Comparison of ENCODE assay signal across 1 cellular context in genomic region chr1:47771766-47772165, GRCh38.
TF ChIP-seq lines count a peak whose summit lies in the region.

No MANE protein-coding gene starts in this region.

TF ChIP-seq in GM23338, 12 proteins besides CTCF, POLR2A, EP300 and RAD21 (continued from another document):
- TF ChIP-seq, protein P1, sequence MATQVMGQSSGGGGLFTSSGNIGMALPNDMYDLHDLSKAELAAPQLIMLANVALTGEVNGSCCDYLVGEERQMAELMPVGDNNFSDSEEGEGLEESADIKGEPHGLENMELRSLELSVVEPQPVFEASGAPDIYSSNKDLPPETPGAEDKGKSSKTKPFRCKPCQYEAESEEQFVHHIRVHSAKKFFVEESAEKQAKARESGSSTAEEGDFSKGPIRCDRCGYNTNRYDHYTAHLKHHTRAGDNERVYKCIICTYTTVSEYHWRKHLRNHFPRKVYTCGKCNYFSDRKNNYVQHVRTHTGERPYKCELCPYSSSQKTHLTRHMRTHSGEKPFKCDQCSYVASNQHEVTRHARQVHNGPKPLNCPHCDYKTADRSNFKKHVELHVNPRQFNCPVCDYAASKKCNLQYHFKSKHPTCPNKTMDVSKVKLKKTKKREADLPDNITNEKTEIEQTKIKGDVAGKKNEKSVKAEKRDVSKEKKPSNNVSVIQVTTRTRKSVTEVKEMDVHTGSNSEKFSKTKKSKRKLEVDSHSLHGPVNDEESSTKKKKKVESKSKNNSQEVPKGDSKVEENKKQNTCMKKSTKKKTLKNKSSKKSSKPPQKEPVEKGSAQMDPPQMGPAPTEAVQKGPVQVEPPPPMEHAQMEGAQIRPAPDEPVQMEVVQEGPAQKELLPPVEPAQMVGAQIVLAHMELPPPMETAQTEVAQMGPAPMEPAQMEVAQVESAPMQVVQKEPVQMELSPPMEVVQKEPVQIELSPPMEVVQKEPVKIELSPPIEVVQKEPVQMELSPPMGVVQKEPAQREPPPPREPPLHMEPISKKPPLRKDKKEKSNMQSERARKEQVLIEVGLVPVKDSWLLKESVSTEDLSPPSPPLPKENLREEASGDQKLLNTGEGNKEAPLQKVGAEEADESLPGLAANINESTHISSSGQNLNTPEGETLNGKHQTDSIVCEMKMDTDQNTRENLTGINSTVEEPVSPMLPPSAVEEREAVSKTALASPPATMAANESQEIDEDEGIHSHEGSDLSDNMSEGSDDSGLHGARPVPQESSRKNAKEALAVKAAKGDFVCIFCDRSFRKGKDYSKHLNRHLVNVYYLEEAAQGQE (IDR thresholded peaks at IDR 0.05; ENCODE audit: unreplicated experiment): no peak
- TF ChIP-seq POLR2AphosphoS5 (IDR thresholded peaks at IDR 0.05; ENCODE audit: low read depth): no peak
- TF ChIP-seq, protein P2, sequence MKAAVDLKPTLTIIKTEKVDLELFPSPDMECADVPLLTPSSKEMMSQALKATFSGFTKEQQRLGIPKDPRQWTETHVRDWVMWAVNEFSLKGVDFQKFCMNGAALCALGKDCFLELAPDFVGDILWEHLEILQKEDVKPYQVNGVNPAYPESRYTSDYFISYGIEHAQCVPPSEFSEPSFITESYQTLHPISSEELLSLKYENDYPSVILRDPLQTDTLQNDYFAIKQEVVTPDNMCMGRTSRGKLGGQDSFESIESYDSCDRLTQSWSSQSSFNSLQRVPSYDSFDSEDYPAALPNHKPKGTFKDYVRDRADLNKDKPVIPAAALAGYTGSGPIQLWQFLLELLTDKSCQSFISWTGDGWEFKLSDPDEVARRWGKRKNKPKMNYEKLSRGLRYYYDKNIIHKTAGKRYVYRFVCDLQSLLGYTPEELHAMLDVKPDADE (IDR thresholded peaks at IDR 0.05): no peak
